Comparison of ENCODE assay signal across 8 cellular contexts in genomic region chr16:2129251-2129650, GRCh38. TPM values are rescaled to one million over a fixed set of nuclear protein-coding genes. Genes with fewer than 3 reads are reported as not detected.
DNase-seq lines count a peak whose midpoint lies in the region; ATAC-seq, FAIRE-seq and TF ChIP-seq lines count a peak whose summit lies in the region.
"Not testable (repeated sequence)": the region's sequence is repeated elsewhere in the genome, so short reads cannot be mapped to it uniquely, and the experiment has no call there.
"Had no signal": no experiment of that assay in that cellular context is flagged by ENCODE, and none has a peak within 500 bp of the region (broad histone marks: within the 10 kb centered on the region; RNA-seq: fewer than 3 reads in every experiment).

No MANE protein-coding gene starts in this region.

- H3K4me1 ChIP-seq in PC-9 (replicated peaks; ENCODE audit: insufficient read depth) = not testable (repeated sequence)
- H3K4me1 ChIP-seq in endothelial cell of umbilical vein (ENCODE audit: control insufficient read depth, extremely low read depth, insufficient read depth, low read length) (peaks cover 31% of the 10 kb centered on the region), sigmoid colon (peaks cover 2 to 79% (median 64%) of the 10 kb centered on the region in 4 donors)

- H3K36me3 Mint-ChIP-seq in activated CD8-positive, alpha-beta T cell treated with anti-CD3 and anti-CD28 coated beads for 36 hours (ENCODE audit: low read depth) = not testable (repeated sequence)

- not testable (repeated sequence) for H3K36me3 ChIP-seq in PC-9 (ENCODE audit: low read depth); endothelial cell of umbilical vein (ENCODE audit: control insufficient read depth in 2 of 2, extremely low read depth in 1 of 2, insufficient read depth in 2 of 2, low read length in 2 of 2); sigmoid colon

- not testable (repeated sequence) for H3K9me3 ChIP-seq in PC-9 (ENCODE audit: insufficient read depth, low read depth); endothelial cell of umbilical vein (replicated peaks; ENCODE audit: control insufficient read depth, insufficient read depth, low read length); sigmoid colon

- TF ChIP-seq EP300 in sigmoid colon (IDR thresholded peaks at IDR 0.05) = not testable (repeated sequence)

- not testable (repeated sequence) for H3F3A ChIP-seq in PC-9 (ENCODE audit: insufficient read depth, low read depth)

- peak overlapping the region; percentile 81; the same call in 1 of the 2 replicates for H3K4me2 ChIP-seq in PC-9
- H3K4me2 ChIP-seq in endothelial cell of umbilical vein (ENCODE audit: insufficient read depth, low read length) = not testable (repeated sequence)

- H3K4me3 ChIP-seq in PC-9; endothelial cell of umbilical vein (replicated peaks in 1 of 3; ENCODE audit: insufficient read depth in 1 of 3, low read depth in 1 of 3, low read length in 3 of 3); sigmoid colon: not testable (repeated sequence)

- not testable (repeated sequence) for H4K20me1 ChIP-seq in PC-9 (ENCODE audit: insufficient read depth); endothelial cell of umbilical vein (replicated peaks; ENCODE audit: control insufficient read depth, extremely low read depth, insufficient read depth, low read length)

- 60 to 69% methylated on average over 9 of the region's 11 CpGs for WGBS in sigmoid colon, 2 donors

- POLR2A ChIA-PET in PC-9 (lab: Charles Lee; ENCODE audit: unreplicated experiment); activated CD8-positive, alpha-beta T cell treated with anti-CD3 and anti-CD28 coated beads for 36 hours (lab: Charles Lee); endothelial cell of umbilical vein (lab: Charles Lee): not testable (repeated sequence)

- not testable (repeated sequence) for H3K9me2 ChIP-seq in PC-9 (ENCODE audit: insufficient read depth)

- CTCF ChIA-PET in PC-9 (lab: Charles Lee); activated CD8-positive, alpha-beta T cell treated with anti-CD3 and anti-CD28 coated beads for 36 hours (lab: Charles Lee); endothelial cell of umbilical vein (lab: Charles Lee): not testable (repeated sequence)

- H3K9me3 Mint-ChIP-seq in activated CD8-positive, alpha-beta T cell treated with anti-CD3 and anti-CD28 coated beads for 36 hours = not testable (repeated sequence)

- not testable (repeated sequence) for H3K9ac ChIP-seq in endothelial cell of umbilical vein (replicated peaks; ENCODE audit: extremely low read depth, insufficient read depth, low read length)

- TF ChIP-seq CTCF in PC-9 (conservative IDR thresholded peaks at IDR 0.05); activated CD8-positive, alpha-beta T cell treated with anti-CD3 and anti-CD28 coated beads for 36 hours (IDR thresholded peaks at IDR 0.05); endothelial cell of umbilical vein (IDR thresholded peaks at IDR 0.05; ENCODE audit: extremely low read depth in 1 of 2, insufficient read depth in 1 of 2, low read depth in 1 of 2, low read length in 2 of 2); sigmoid colon (IDR thresholded peaks at IDR 0.05): not testable (repeated sequence)

- H3K4me3 Mint-ChIP-seq in activated CD8-positive, alpha-beta T cell treated with anti-CD3 and anti-CD28 coated beads for 36 hours = not testable (repeated sequence)

- DNase-seq in DMS 273 treated with DMSO at 0.1 percent for 48 hours (lab: John Stamatoyannopoulos, UW) (peak; percentile 31), LHCN-M2 (ENCODE audit: low read depth) (peak; percentile 68), glomerular visceral epithelial cell (ENCODE audit: extremely low spot score) (peak; percentile 60), sigmoid colon (peak; percentile 90)
- not testable (repeated sequence) for DNase-seq in PC-9; activated CD8-positive, alpha-beta T cell treated with anti-CD3 and anti-CD28 coated beads for 36 hours; endothelial cell of umbilical vein (ENCODE audit: low read depth, low spot score)

- H3K27me3 ChIP-seq in PC-9 (ENCODE audit: insufficient read depth, low read depth); endothelial cell of umbilical vein (ENCODE audit: control insufficient read depth in 2 of 2, insufficient read depth in 2 of 2, low read length in 2 of 2); sigmoid colon: not testable (repeated sequence)

- intact Hi-C loops in PC-9 (cut with micrococcal nuclease; ENCODE audit: unreplicated experiment); activated CD8-positive, alpha-beta T cell treated with anti-CD3 and anti-CD28 coated beads for 36 hours (cut with micrococcal nuclease); endothelial cell of umbilical vein (cut with micrococcal nuclease); sigmoid colon (cut with DNase I): not testable (repeated sequence)

- H3K27ac Mint-ChIP-seq in activated CD8-positive, alpha-beta T cell treated with anti-CD3 and anti-CD28 coated beads for 36 hours = peak overlapping the region; percentile 91

- dilution Hi-C loops in endothelial cell of umbilical vein (cut with MboI; ENCODE audit: extremely low pct_ligation_motif_present, low sequenced_read_pairs) = not testable (repeated sequence)

- H3K9me1 ChIP-seq in endothelial cell of umbilical vein (replicated peaks; ENCODE audit: control insufficient read depth, extremely low read depth, insufficient read depth, low read length) = not testable (repeated sequence)

- FAIRE-seq in endothelial cell of umbilical vein (lab: Jason Lieb, UNC) = peak; percentile 70

- ATAC-seq in activated CD8-positive, alpha-beta T cell treated with anti-CD3 and anti-CD28 coated beads for 36 hours = not testable (repeated sequence)

- H3K27ac ChIP-seq in PC-9; endothelial cell of umbilical vein (ENCODE audit: insufficient read depth, low read depth, low read length): not testable (repeated sequence)
- H3K27ac ChIP-seq in sigmoid colon = peak overlapping the region; percentile 80 to 89 (median 84)

- not testable (repeated sequence) for BruUV-seq in PC-9 (replicated peaks; lab: Mats Ljungman, UMichigan); endothelial cell of umbilical vein (replicated peaks; lab: Mats Ljungman, UMichigan)

- not testable (repeated sequence) for TF ChIP-seq POLR2A in endothelial cell of umbilical vein (IDR thresholded peaks at IDR 0.05; ENCODE audit: low read depth, low read length); sigmoid colon (IDR thresholded peaks at IDR 0.05)

- not testable (repeated sequence) for H3K27me3 Mint-ChIP-seq in activated CD8-positive, alpha-beta T cell treated with anti-CD3 and anti-CD28 coated beads for 36 hours

- H2AFZ ChIP-seq in PC-9; endothelial cell of umbilical vein (ENCODE audit: low read depth, low read length): not testable (repeated sequence)

- peaks cover 16% of the 10 kb centered on the region for H3K4me1 Mint-ChIP-seq in activated CD8-positive, alpha-beta T cell treated with anti-CD3 and anti-CD28 coated beads for 36 hours (ENCODE audit: low read depth)

- H3K79me2 ChIP-seq in PC-9 (ENCODE audit: low read depth) = not testable (repeated sequence)
- peaks cover 35% of the 10 kb centered on the region for H3K79me2 ChIP-seq in endothelial cell of umbilical vein (ENCODE audit: control insufficient read depth, insufficient read depth, low read length)

RNA-seq across cellular contexts. Expression of gene PKD1, which starts 6.4 kb away (rescaled TPM):
- total RNA-seq in LHCN-M2 (2014; rRNA removed) (83.5 and 99.2 TPM in 2 replicates), PC-9 (2021) (91.5 and 105 TPM in 2 replicates), endothelial cell of umbilical vein (92.1 and 102 TPM in 2 replicates), sigmoid colon (100 to 1,000 TPM in 2 of 4 donors, 10 to 100 TPM in 2; 81.6 to 372 (median 134) TPM)
- polyA plus RNA-seq in LHCN-M2 (2012) = 30.2 TPM
- 10 to 100 TPM; 74.7 to 85.1 TPM for total RNA-seq in activated CD8-positive, alpha-beta T cell treated with anti-CD3 and anti-CD28 coated beads for 36 hours
- polyA plus RNA-seq in endothelial cell of umbilical vein (52.5 and 62.3 TPM in 2 replicates), sigmoid colon (10 to 100 TPM; 10.6 to 61.4 (median 11.4) TPM)
- 20.5 and 29.6 TPM in 2 replicates for polyA plus RNA-seq in endothelial cell of umbilical vein (2011; cell fraction: cytosol; rRNA removed)
- 217 and 232 TPM in 2 replicates for polyA plus RNA-seq in endothelial cell of umbilical vein (2011; cell fraction: nucleus; rRNA removed)
- polyA plus RNA-seq in endothelial cell of umbilical vein (2012) = 29.5 and 54.6 TPM in 2 replicates
- polyA minus RNA-seq in endothelial cell of umbilical vein = 44.6 and 60.3 TPM in 2 replicates
- polyA minus RNA-seq in endothelial cell of umbilical vein (2011; cell fraction: cytosol; rRNA and poly(A)+ RNA removed) = 26.5 TPM
- 88.4 and 152 TPM in 2 replicates for polyA minus RNA-seq in endothelial cell of umbilical vein (2011; cell fraction: nucleus; rRNA and poly(A)+ RNA removed)

RNA-seq across cellular contexts. Expression of gene RAB26, which starts 19.2 kb away (rescaled TPM):
- total RNA-seq in LHCN-M2 (2014; rRNA removed) = 1.6 and 2.0 TPM in 2 replicates
- polyA plus RNA-seq in LHCN-M2 (2012) = 2.2 TPM
- total RNA-seq in PC-9 (2021) = 29.5 and 31.3 TPM in 2 replicates
- total RNA-seq in activated CD8-positive, alpha-beta T cell treated with anti-CD3 and anti-CD28 coated beads for 36 hours = under 1 TPM; 0.34 to 0.49 TPM
- 0.91 and 1.6 TPM in 2 replicates for total RNA-seq in endothelial cell of umbilical vein
- polyA plus RNA-seq in endothelial cell of umbilical vein = 2.0 and 3.1 TPM in 2 replicates
- 1.1 and 1.8 TPM in 2 replicates for polyA plus RNA-seq in endothelial cell of umbilical vein (2011; cell fraction: cytosol; rRNA removed)
- 11.3 and 12.3 TPM in 2 replicates for polyA plus RNA-seq in endothelial cell of umbilical vein (2011; cell fraction: nucleus; rRNA removed)
- polyA plus RNA-seq in endothelial cell of umbilical vein (2012) = 0.82 and 1.3 TPM in 2 replicates
- 1.3 and 1.8 TPM in 2 replicates for polyA minus RNA-seq in endothelial cell of umbilical vein
- 6.5 TPM for polyA minus RNA-seq in endothelial cell of umbilical vein (2011; cell fraction: cytosol; rRNA and poly(A)+ RNA removed)
- polyA minus RNA-seq in endothelial cell of umbilical vein (2011; cell fraction: nucleus; rRNA and poly(A)+ RNA removed) = 1.3 and 2.3 TPM in 2 replicates
- 1 to 10 TPM in 2 of 4 donors, under 1 TPM in 1, not detected in 1; 0.68 to 3.0 (median 1.8) TPM for total RNA-seq in sigmoid colon
- 10 to 100 TPM; 13.9 to 18.8 (median 16.2) TPM for polyA plus RNA-seq in sigmoid colon
- total RNA-seq: T-helper 2 cell treated with Interferon-gamma antibody and Interleukin-4, amounts not matched to agents 100 ng/mL and 5 ng/mL, for 36 hours had no signal

RNA-seq across cellular contexts. Expression of gene TRAF7, which starts 26.3 kb away (rescaled TPM):
- 125 and 134 TPM in 2 replicates for total RNA-seq in LHCN-M2 (2014; rRNA removed)
- 96.9 TPM for polyA plus RNA-seq in LHCN-M2 (2012)
- total RNA-seq in PC-9 (2021) = 166 and 199 TPM in 2 replicates
- 10 to 100 TPM; 74.8 to 80.2 TPM for total RNA-seq in activated CD8-positive, alpha-beta T cell treated with anti-CD3 and anti-CD28 coated beads for 36 hours
- 141 and 159 TPM in 2 replicates for total RNA-seq in endothelial cell of umbilical vein
- 175 and 191 TPM in 2 replicates for polyA plus RNA-seq in endothelial cell of umbilical vein
- 135 and 165 TPM in 2 replicates for polyA plus RNA-seq in endothelial cell of umbilical vein (2011; cell fraction: cytosol; rRNA removed)
- polyA plus RNA-seq in endothelial cell of umbilical vein (2011; cell fraction: nucleus; rRNA removed) = 229 and 253 TPM in 2 replicates
- 99.6 and 120 TPM in 2 replicates for polyA plus RNA-seq in endothelial cell of umbilical vein (2012)
- polyA minus RNA-seq in endothelial cell of umbilical vein = 121 and 138 TPM in 2 replicates
- 49.9 TPM for polyA minus RNA-seq in endothelial cell of umbilical vein (2011; cell fraction: cytosol; rRNA and poly(A)+ RNA removed)
- polyA minus RNA-seq in endothelial cell of umbilical vein (2011; cell fraction: nucleus; rRNA and poly(A)+ RNA removed) = 41.3 and 68.6 TPM in 2 replicates
- 10 to 100 TPM; 30.3 to 46.3 (median 34.9) TPM for total RNA-seq in sigmoid colon
- polyA plus RNA-seq in sigmoid colon = 10 to 100 TPM; 45.0 to 65.1 (median 63.6) TPM
